Comparison of ENCODE assay signal across 1 cellular context in the genomic region with DNA sequence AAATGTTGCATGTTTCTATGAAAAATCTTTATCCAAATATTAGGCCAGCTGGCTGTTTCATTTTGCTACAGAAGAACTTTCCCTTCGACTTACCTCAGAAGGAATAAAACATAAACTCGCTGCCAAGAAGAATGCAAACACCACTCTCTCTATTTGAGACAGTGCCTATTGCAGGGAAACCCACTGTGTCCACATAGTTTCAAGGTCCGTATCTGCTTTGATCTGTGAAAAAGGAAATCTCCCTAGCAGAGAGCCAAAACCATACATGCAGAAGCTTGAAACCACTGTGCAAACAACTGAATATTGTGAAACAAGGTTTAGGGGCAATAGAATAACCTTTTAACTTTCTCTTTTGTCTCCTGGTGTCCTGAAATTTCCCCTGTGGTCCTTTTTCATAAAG.
TF ChIP-seq lines count a peak whose summit lies in the region.

No MANE protein-coding gene starts in this region.

TF ChIP-seq in HepG2, 621 proteins besides CTCF, POLR2A, EP300 and RAD21 (continued from another document and continues in another):
- peak; percentile 84 for TF ChIP-seq ZMYM4 (CRISPR knock-in tag; IDR thresholded peaks at IDR 0.05)
- TF ChIP-seq, protein P1, sequence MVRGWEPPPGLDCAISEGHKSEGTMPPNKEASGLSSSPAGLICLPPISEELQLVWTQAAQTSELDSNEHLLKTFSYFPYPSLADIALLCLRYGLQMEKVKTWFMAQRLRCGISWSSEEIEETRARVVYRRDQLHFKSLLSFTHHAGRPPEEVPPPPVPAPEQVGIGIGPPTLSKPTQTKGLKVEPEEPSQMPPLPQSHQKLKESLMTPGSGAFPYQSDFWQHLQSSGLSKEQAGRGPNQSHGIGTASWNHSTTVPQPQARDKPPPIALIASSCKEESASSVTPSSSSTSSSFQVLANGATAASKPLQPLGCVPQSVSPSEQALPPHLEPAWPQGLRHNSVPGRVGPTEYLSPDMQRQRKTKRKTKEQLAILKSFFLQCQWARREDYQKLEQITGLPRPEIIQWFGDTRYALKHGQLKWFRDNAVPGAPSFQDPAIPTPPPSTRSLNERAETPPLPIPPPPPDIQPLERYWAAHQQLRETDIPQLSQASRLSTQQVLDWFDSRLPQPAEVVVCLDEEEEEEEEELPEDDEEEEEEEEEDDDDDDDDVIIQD (CRISPR knock-in tag; IDR thresholded peaks at IDR 0.05; ENCODE audit: low read depth): peak; percentile 89; the same call in 1 of the 2 replicates
- TF ChIP-seq SOX5 (CRISPR knock-in tag; IDR thresholded peaks at IDR 0.05; ENCODE audit: borderline replicate concordance): peak; percentile 98
- TF ChIP-seq POGZ (CRISPR knock-in tag; IDR thresholded peaks at IDR 0.05): peak; percentile 81
- TF ChIP-seq, protein P2, sequence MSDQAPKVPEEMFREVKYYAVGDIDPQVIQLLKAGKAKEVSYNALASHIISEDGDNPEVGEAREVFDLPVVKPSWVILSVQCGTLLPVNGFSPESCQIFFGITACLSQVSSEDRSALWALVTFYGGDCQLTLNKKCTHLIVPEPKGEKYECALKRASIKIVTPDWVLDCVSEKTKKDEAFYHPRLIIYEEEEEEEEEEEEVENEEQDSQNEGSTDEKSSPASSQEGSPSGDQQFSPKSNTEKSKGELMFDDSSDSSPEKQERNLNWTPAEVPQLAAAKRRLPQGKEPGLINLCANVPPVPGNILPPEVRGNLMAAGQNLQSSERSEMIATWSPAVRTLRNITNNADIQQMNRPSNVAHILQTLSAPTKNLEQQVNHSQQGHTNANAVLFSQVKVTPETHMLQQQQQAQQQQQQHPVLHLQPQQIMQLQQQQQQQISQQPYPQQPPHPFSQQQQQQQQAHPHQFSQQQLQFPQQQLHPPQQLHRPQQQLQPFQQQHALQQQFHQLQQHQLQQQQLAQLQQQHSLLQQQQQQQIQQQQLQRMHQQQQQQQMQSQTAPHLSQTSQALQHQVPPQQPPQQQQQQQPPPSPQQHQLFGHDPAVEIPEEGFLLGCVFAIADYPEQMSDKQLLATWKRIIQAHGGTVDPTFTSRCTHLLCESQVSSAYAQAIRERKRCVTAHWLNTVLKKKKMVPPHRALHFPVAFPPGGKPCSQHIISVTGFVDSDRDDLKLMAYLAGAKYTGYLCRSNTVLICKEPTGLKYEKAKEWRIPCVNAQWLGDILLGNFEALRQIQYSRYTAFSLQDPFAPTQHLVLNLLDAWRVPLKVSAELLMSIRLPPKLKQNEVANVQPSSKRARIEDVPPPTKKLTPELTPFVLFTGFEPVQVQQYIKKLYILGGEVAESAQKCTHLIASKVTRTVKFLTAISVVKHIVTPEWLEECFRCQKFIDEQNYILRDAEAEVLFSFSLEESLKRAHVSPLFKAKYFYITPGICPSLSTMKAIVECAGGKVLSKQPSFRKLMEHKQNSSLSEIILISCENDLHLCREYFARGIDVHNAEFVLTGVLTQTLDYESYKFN (CRISPR knock-in tag; conservative IDR thresholded peaks at IDR 0.05): peak; percentile 98
- TF ChIP-seq GATAD2A (CRISPR knock-in tag; IDR thresholded peaks at IDR 0.05): peak; percentile 99
- no peak for TF ChIP-seq PAF1 (CRISPR knock-in tag; IDR thresholded peaks at IDR 0.05)
- TF ChIP-seq KDM4B (CRISPR knock-in tag; IDR thresholded peaks at IDR 0.05): 0 out of 2 replicates have a peak, but pooled peaks have one; percentile 86
- TF ChIP-seq, protein P3, sequence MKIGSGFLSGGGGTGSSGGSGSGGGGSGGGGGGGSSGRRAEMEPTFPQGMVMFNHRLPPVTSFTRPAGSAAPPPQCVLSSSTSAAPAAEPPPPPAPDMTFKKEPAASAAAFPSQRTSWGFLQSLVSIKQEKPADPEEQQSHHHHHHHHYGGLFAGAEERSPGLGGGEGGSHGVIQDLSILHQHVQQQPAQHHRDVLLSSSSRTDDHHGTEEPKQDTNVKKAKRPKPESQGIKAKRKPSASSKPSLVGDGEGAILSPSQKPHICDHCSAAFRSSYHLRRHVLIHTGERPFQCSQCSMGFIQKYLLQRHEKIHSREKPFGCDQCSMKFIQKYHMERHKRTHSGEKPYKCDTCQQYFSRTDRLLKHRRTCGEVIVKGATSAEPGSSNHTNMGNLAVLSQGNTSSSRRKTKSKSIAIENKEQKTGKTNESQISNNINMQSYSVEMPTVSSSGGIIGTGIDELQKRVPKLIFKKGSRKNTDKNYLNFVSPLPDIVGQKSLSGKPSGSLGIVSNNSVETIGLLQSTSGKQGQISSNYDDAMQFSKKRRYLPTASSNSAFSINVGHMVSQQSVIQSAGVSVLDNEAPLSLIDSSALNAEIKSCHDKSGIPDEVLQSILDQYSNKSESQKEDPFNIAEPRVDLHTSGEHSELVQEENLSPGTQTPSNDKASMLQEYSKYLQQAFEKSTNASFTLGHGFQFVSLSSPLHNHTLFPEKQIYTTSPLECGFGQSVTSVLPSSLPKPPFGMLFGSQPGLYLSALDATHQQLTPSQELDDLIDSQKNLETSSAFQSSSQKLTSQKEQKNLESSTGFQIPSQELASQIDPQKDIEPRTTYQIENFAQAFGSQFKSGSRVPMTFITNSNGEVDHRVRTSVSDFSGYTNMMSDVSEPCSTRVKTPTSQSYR (CRISPR knock-in tag; IDR thresholded peaks at IDR 0.05; ENCODE audit: borderline replicate concordance): peak; percentile 76; the same call in 1 of the 2 replicates
- TF ChIP-seq, protein P4, sequence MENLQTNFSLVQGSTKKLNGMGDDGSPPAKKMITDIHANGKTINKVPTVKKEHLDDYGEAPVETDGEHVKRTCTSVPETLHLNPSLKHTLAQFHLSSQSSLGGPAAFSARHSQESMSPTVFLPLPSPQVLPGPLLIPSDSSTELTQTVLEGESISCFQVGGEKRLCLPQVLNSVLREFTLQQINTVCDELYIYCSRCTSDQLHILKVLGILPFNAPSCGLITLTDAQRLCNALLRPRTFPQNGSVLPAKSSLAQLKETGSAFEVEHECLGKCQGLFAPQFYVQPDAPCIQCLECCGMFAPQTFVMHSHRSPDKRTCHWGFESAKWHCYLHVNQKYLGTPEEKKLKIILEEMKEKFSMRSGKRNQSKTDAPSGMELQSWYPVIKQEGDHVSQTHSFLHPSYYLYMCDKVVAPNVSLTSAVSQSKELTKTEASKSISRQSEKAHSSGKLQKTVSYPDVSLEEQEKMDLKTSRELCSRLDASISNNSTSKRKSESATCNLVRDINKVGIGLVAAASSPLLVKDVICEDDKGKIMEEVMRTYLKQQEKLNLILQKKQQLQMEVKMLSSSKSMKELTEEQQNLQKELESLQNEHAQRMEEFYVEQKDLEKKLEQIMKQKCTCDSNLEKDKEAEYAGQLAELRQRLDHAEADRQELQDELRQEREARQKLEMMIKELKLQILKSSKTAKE (CRISPR knock-in tag; IDR thresholded peaks at IDR 0.05; ENCODE audit: borderline replicate concordance): peak; percentile 78
- TF ChIP-seq, protein P5, sequence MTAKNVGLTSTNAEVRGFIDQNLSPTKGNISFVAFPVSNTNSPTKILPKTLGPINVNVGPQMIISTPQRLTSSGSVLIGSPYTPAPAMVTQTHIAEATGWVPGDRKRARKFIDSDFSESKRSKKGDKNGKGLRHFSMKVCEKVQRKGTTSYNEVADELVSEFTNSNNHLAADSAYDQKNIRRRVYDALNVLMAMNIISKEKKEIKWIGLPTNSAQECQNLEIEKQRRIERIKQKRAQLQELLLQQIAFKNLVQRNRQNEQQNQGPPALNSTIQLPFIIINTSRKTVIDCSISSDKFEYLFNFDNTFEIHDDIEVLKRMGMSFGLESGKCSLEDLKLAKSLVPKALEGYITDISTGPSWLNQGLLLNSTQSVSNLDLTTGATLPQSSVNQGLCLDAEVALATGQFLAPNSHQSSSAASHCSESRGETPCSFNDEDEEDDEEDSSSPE (CRISPR knock-in tag; IDR thresholded peaks at IDR 0.05): peak; percentile 57; the same call in 1 of the 2 replicates
- peak; percentile 98 for TF ChIP-seq DPF2 (CRISPR knock-in tag; IDR thresholded peaks at IDR 0.05; ENCODE audit: borderline replicate concordance, low read depth)
- TF ChIP-seq THAP11 (CRISPR knock-in tag; IDR thresholded peaks at IDR 0.05): peak; percentile 74
- no peak for TF ChIP-seq ZSCAN25 (CRISPR knock-in tag; IDR thresholded peaks at IDR 0.05)
- TF ChIP-seq NCOA1 (CRISPR knock-in tag; IDR thresholded peaks at IDR 0.05): peak; percentile 66; the same call in 1 of the 2 replicates
- no peak for TF ChIP-seq ZNF777 (CRISPR knock-in tag; IDR thresholded peaks at IDR 0.05)
- peak; percentile 55; the same call in 1 of the 2 replicates for TF ChIP-seq ZNF670 (CRISPR knock-in tag; IDR thresholded peaks at IDR 0.05; ENCODE audit: borderline replicate concordance)
- TF ChIP-seq ZNF761 (CRISPR knock-in tag; conservative IDR thresholded peaks at IDR 0.05): peak; percentile 60; the same call in 1 of the 2 replicates
- TF ChIP-seq REPIN1 (CRISPR knock-in tag; IDR thresholded peaks at IDR 0.05; ENCODE audit: borderline replicate concordance, low read depth): peak; percentile 76; the same call in 1 of the 2 replicates
- TF ChIP-seq CREB1 (IDR thresholded peaks at IDR 0.05): no peak
- peak; percentile 73 for TF ChIP-seq CREB1 (CRISPR knock-in tag; IDR thresholded peaks at IDR 0.05)
- no peak for TF ChIP-seq ZNF720 (CRISPR knock-in tag; IDR thresholded peaks at IDR 0.05)
- peak; percentile 89 for TF ChIP-seq HNF4A (CRISPR knock-in tag; IDR thresholded peaks at IDR 0.05)
- no peak for TF ChIP-seq ZNF724P (CRISPR knock-in tag; IDR thresholded peaks at IDR 0.05; ENCODE audit: borderline replicate concordance)
- TF ChIP-seq ZNF652 (CRISPR knock-in tag; IDR thresholded peaks at IDR 0.05; ENCODE audit: borderline replicate concordance, low read depth): peak; percentile 28; the same call in 1 of the 2 replicates
- peak; percentile 69 to 85 for TF ChIP-seq NR2F1 (CRISPR knock-in tag; IDR thresholded peaks at IDR 0.05)
- peak; percentile 88 for TF ChIP-seq NR2F6 (IDR thresholded peaks at IDR 0.05)
- peak; percentile 89 for TF ChIP-seq NR2F6 (CRISPR knock-in tag; IDR thresholded peaks at IDR 0.05)
- peak; percentile 92; the same call in 1 of the 2 replicates for TF ChIP-seq SALL1 (CRISPR knock-in tag; IDR thresholded peaks at IDR 0.05)
- TF ChIP-seq, protein P6, sequence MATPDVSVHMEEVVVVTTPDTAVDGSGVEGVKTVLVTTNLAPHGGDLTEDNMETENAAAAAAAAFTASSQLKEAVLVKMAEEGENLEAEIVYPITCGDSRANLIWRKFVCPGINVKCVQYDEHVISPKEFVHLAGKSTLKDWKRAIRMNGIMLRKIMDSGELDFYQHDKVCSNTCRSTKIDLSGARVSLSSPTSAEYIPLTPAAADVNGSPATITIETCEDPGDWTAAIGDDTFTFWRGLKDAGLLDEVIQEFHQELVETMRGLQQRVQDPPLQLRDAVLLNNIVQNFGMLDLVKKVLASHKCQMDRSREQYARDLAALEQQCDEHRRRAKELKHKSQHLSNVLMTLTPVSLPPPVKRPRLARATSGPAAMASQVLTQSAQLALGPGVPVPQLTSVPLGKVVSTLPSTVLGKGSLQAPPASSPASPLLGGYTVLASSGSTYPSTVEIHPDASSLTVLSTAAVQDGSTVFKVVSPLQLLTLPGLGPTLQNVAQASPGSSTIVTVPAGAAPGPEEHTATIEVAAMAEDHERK (CRISPR knock-in tag; IDR thresholded peaks at IDR 0.05; ENCODE audit: low read depth): 0 out of 2 replicates have a peak, but pooled peaks have one; percentile 42
- TF ChIP-seq ZNF205 (CRISPR knock-in tag; IDR thresholded peaks at IDR 0.05): peak; percentile 90; the same call in 1 of the 2 replicates
- TF ChIP-seq, protein P7, sequence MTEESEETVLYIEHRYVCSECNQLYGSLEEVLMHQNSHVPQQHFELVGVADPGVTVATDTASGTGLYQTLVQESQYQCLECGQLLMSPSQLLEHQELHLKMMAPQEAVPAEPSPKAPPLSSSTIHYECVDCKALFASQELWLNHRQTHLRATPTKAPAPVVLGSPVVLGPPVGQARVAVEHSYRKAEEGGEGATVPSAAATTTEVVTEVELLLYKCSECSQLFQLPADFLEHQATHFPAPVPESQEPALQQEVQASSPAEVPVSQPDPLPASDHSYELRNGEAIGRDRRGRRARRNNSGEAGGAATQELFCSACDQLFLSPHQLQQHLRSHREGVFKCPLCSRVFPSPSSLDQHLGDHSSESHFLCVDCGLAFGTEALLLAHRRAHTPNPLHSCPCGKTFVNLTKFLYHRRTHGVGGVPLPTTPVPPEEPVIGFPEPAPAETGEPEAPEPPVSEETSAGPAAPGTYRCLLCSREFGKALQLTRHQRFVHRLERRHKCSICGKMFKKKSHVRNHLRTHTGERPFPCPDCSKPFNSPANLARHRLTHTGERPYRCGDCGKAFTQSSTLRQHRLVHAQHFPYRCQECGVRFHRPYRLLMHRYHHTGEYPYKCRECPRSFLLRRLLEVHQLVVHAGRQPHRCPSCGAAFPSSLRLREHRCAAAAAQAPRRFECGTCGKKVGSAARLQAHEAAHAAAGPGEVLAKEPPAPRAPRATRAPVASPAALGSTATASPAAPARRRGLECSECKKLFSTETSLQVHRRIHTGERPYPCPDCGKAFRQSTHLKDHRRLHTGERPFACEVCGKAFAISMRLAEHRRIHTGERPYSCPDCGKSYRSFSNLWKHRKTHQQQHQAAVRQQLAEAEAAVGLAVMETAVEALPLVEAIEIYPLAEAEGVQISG (CRISPR knock-in tag; IDR thresholded peaks at IDR 0.05): peak; percentile 47; the same call in 1 of the 2 replicates
- peak; percentile 71; the same call in 1 of the 2 replicates for TF ChIP-seq TBX3 (IDR thresholded peaks at IDR 0.05; ENCODE audit: borderline replicate concordance)
- TF ChIP-seq SIN3B (IDR thresholded peaks at IDR 0.05; ENCODE audit: low read length): no peak
- peak; percentile 54 for TF ChIP-seq ELF1 (CRISPR knock-in tag; IDR thresholded peaks at IDR 0.05)
- peak; percentile 53; the same call in 1 of the 2 replicates for TF ChIP-seq ZNF33A (CRISPR knock-in tag; IDR thresholded peaks at IDR 0.05; ENCODE audit: borderline replicate concordance)
- TF ChIP-seq, protein P8, sequence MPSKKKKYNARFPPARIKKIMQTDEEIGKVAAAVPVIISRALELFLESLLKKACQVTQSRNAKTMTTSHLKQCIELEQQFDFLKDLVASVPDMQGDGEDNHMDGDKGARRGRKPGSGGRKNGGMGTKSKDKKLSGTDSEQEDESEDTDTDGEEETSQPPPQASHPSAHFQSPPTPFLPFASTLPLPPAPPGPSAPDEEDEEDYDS (CRISPR knock-in tag; IDR thresholded peaks at IDR 0.05): peak; percentile 54; the same call in 1 of the 2 replicates
- 0 out of 2 replicates have a peak, but pooled peaks have one; percentile 48 for TF ChIP-seq ZKSCAN1 (IDR thresholded peaks at IDR 0.05; ENCODE audit: low read length)
- TF ChIP-seq, protein P9, sequence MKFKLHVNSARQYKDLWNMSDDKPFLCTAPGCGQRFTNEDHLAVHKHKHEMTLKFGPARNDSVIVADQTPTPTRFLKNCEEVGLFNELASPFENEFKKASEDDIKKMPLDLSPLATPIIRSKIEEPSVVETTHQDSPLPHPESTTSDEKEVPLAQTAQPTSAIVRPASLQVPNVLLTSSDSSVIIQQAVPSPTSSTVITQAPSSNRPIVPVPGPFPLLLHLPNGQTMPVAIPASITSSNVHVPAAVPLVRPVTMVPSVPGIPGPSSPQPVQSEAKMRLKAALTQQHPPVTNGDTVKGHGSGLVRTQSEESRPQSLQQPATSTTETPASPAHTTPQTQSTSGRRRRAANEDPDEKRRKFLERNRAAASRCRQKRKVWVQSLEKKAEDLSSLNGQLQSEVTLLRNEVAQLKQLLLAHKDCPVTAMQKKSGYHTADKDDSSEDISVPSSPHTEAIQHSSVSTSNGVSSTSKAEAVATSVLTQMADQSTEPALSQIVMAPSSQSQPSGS (CRISPR knock-in tag; IDR thresholded peaks at IDR 0.05): peak; percentile 82
- peak; percentile 55; the same call in 1 of the 2 replicates for TF ChIP-seq ZFP82 (CRISPR knock-in tag; IDR thresholded peaks at IDR 0.05; ENCODE audit: borderline replicate concordance)
- 0 out of 2 replicates have a peak, but pooled peaks have one; percentile 32 for TF ChIP-seq SPEN (CRISPR knock-in tag; IDR thresholded peaks at IDR 0.05; ENCODE audit: low read depth)
- no peak for TF ChIP-seq ZNF484 (CRISPR knock-in tag; IDR thresholded peaks at IDR 0.05; ENCODE audit: borderline replicate concordance, low read depth)
- TF ChIP-seq HOXD1 (CRISPR knock-in tag; IDR thresholded peaks at IDR 0.05): peak; percentile 76; the same call in 1 of the 2 replicates
- peak; percentile 30; the same call in 1 of the 2 replicates for TF ChIP-seq CHD4 (IDR thresholded peaks at IDR 0.05; ENCODE audit: borderline replicate concordance, low read length)
- TF ChIP-seq CEBPG (CRISPR knock-in tag; IDR thresholded peaks at IDR 0.05): peak; percentile 95
